25 cellular contexts compared by ENCODE assay signal in genomic region chr11:2369320-2369719, GRCh38.
"Had no signal": no experiment of that assay in that cellular context is flagged by ENCODE, and none has a peak within 500 bp of the region (broad histone marks: within the 10 kb centered on the region; RNA-seq: fewer than 3 reads in every experiment).

No MANE protein-coding gene starts in this region.

- H3K4me3 ChIP-seq: ascending aorta, cardiac muscle cell, lung, ovary, prostate gland, stomach, suprapubic skin, tibial artery had no signal

- H3K27ac ChIP-seq: ascending aorta, cardiac muscle cell, neutrophil, ovary, prostate gland, stomach, suprapubic skin, tibial artery, VCaP had no signal

- H3K4me2 ChIP-seq: SK-N-SH had no signal

- DNase-seq: activated CD4-positive, alpha-beta T cell treated with anti-CD3 and anti-CD28 coated beads for 48 hours; activated CD4-positive, alpha-beta T cell treated with anti-CD3 and anti-CD28 coated beads, Interleukin-2, amount 50 U/mL, for 48 hours; activated CD8-positive, alpha-beta memory T cell treated with anti-CD3 and anti-CD28 coated beads for 24 hours; activated naive CD4-positive, alpha-beta T cell treated with anti-CD3 and anti-CD28 coated beads for 36 hours; activated naive CD8-positive, alpha-beta T cell treated with anti-CD3 and anti-CD28 coated beads, Interleukin-2, amount 10 ng/mL, durations not matched to agents 7 days and 5 days; activated T-cell treated with anti-CD3 and anti-CD28 coated beads, Interleukin-2, amount 50 U/mL, for 1 hour; foreskin fibroblast; mesendoderm; natural killer cell; retina; SK-N-SH; stimulated activated CD4-positive, alpha-beta T cell treated with anti-CD3 and anti-CD28 coated beads, Interleukin-4, amount 100 ng/mL, for 1 hour; stomach; SW 1271; T-helper 9 cell; tibial artery had no signal

- H3K4me1 ChIP-seq: ascending aorta, suprapubic skin had no signal

- H3K9ac ChIP-seq: SK-N-SH had no signal

- H3K9me3 ChIP-seq: ascending aorta, neutrophil, ovary, prostate gland, SK-N-SH, stomach, suprapubic skin, tibial artery had no signal

- H3K36me3 ChIP-seq: ascending aorta, cardiac muscle cell, neutrophil, ovary, prostate gland, stomach, suprapubic skin, tibial artery had no signal

- ATAC-seq: activated CD4-positive, CD25-positive, alpha-beta regulatory T cell treated with anti-CD3 and anti-CD28 coated beads, Interleukin-2, amount 50 U/mL, for 24 hours; natural killer cell had no signal

- H3K27me3 ChIP-seq: ascending aorta, cardiac muscle cell, ovary, stomach, suprapubic skin, tibial artery had no signal
